Comparison of ENCODE assay signal across 25 cellular contexts in genomic region chr1:84373446-84374141, GRCh38. TPM values are rescaled to one million over a fixed set of nuclear protein-coding genes. Genes with fewer than 3 reads are reported as not detected.
"Had no signal": no experiment of that assay in that cellular context is flagged by ENCODE, and none has a peak within 500 bp of the region (broad histone marks: within the 10 kb centered on the region; RNA-seq: fewer than 3 reads in every experiment).

No MANE protein-coding gene starts in this region.

- H3K36me3 ChIP-seq: esophagus muscularis mucosa, pancreas, suprapubic skin, thyroid gland, upper lobe of left lung, uterus had no signal

- H3K4me3 Mint-ChIP-seq: central memory CD8-positive, alpha-beta T cell; naive thymus-derived CD8-positive, alpha-beta T cell; neural crest cell had no signal

- ATAC-seq: naive thymus-derived CD8-positive, alpha-beta T cell; pancreas; right cardiac atrium; stimulated activated naive CD8-positive, alpha-beta T cell treated with anti-CD3 and anti-CD28 coated beads, Interleukin-15, Interleukin-2, amounts not matched to agents 100 U/mL and 50 U/mL, for 24 hours had no signal

- H3K27ac ChIP-seq: epithelial cell of prostate, pancreas, upper lobe of left lung had no signal

- H3K9me3 ChIP-seq: esophagus muscularis mucosa, pancreas, suprapubic skin, thyroid gland, upper lobe of left lung, uterus had no signal

- H3K4me3 ChIP-seq: dorsolateral prefrontal cortex, esophagus muscularis mucosa, pancreas, smooth muscle cell, suprapubic skin, thyroid gland, upper lobe of left lung, uterus had no signal

- H3K27me3 Mint-ChIP-seq: central memory CD8-positive, alpha-beta T cell; progenitor cell of endocrine pancreas had no signal

- DNase-seq: cortex of kidney; dorsolateral prefrontal cortex; effector CD8-positive, alpha-beta T cell; mesendoderm; naive thymus-derived CD8-positive, alpha-beta T cell; nucleus accumbens; pancreas; right cardiac atrium; stimulated activated CD4-positive, alpha-beta T cell treated with anti-CD3 and anti-CD28 coated beads, Interleukin-2, amount 100 ng/mL, for 48 hours; stimulated activated naive CD8-positive, alpha-beta T cell treated with anti-CD3 and anti-CD28 coated beads, Interleukin-15, Interleukin-2, amounts not matched to agents 100 U/mL and 50 U/mL, for 24 hours; thyroid gland; upper lobe of left lung; uterus had no signal

- H3K27ac Mint-ChIP-seq: naive thymus-derived CD8-positive, alpha-beta T cell; progenitor cell of endocrine pancreas had no signal

- H3K27me3 ChIP-seq: dorsolateral prefrontal cortex, esophagus muscularis mucosa, pancreas, suprapubic skin, thyroid gland, upper lobe of left lung, uterus had no signal

- H3K4me1 ChIP-seq: pancreas had no signal

- H3K4me1 Mint-ChIP-seq: central memory CD8-positive, alpha-beta T cell had no signal

- H3K9me3 Mint-ChIP-seq: central memory CD8-positive, alpha-beta T cell; naive thymus-derived CD8-positive, alpha-beta T cell had no signal

- H3K36me3 Mint-ChIP-seq: naive thymus-derived CD8-positive, alpha-beta T cell had no signal

RNA-seq across cellular contexts. Expression of gene DNASE2B, which starts 24.7 kb away (rescaled TPM):
- total RNA-seq: frontal cortex; kidney epithelial cell; liver; lung microvascular endothelial cell; mononuclear cell; naive thymus-derived CD8-positive, alpha-beta T cell; neural crest cell; right cardiac atrium; smooth muscle cell; uterus had no signal
- polyA plus RNA-seq: liver; naive thymus-derived CD8-positive, alpha-beta T cell; right cardiac atrium; smooth muscle cell had no signal
